9 cellular contexts compared by ENCODE assay signal in the genomic region with DNA sequence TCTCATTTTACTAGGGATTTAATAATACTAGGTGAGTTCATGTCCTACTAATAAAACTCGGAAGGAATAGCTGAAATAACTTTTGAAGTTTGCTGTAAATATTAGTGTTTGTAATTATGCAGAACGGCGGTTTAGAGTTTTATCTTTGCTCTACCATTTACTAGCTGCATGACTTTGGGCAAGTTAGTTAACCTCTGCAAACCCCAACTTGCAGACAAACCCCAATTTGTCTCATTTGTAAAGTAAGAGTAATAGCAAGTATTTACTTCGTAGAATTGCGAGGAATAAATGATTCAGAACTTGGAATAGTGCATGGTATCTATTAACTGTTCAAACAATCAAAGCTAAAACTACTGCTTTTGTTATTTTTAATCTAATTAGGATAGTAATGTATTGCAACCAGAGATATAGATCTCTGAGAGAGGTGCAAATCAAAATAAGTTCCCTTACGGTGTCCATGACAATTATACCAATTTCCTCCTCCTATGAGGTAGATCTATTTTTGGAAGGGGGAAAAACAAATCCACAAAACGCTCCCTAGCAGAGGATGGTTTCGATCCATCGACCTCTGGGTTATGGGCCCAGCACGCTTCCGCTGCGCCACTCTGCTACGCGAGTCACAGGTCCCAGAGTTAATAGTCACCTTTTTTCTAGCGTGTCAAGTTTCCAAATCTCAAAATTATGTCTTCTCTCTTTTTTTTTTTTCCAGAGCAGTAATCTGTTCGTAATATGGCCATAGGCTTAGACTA. TPM values are rescaled to one million over a fixed set of nuclear protein-coding genes. Genes with fewer than 3 reads are reported as not detected.
DNase-seq lines count a peak whose midpoint lies in the region; ATAC-seq, FAIRE-seq and TF ChIP-seq lines count a peak whose summit lies in the region.
"Had no signal": no experiment of that assay in that cellular context is flagged by ENCODE, and none has a peak within 500 bp of the region (broad histone marks: within the 10 kb centered on the region; RNA-seq: fewer than 3 reads in every experiment).

No MANE protein-coding gene starts in this region.

- peak overlapping the region; percentile 56 for H3K4me3 ChIP-seq in RWPE2 (ENCODE audit: severe bottlenecking)
- H3K4me3 ChIP-seq in HepG2 (replicated peaks in 1 of 3; ENCODE audit: insufficient read depth in 1 of 3, low read depth in 2 of 3, low read length in 3 of 3) = peak overlapping the region; percentile 63 to 84 (median 76)
- H3K4me3 ChIP-seq: lung had no signal

- H3K27ac Mint-ChIP-seq in IgD-negative memory B cell = peak overlapping the region; percentile 86 to 93 (median 86)
- peak overlapping the region; percentile 85 to 99 for H3K27ac Mint-ChIP-seq in activated naive CD4-positive, alpha-beta T cell treated with anti-CD3 and anti-CD28 coated beads, Interleukin-2, amount 50 U/mL, for 72 hours

- no peak overlapping the region for H2AFZ ChIP-seq in HepG2 (ENCODE audit: low read length)

- POLR2A ChIA-PET in HepG2 (lab: Yijun Ruan, JAX) = interaction anchor here (1.1 to 2.0 kb wide), 4 partner anchors 12 to 242 kb away, joined by 3 to 4 read pairs (median 4); a partner anchor contains a TSS

- TF ChIP-seq EP300 in HepG2 (IDR thresholded peaks at IDR 0.05; ENCODE audit: low read depth in 2 of 2, low read length in 2 of 2) = no peak
- TF ChIP-seq EP300 in HepG2 (CRISPR knock-in tag; IDR thresholded peaks at IDR 0.05; ENCODE audit: borderline replicate concordance) = no peak

- H3K4me1 ChIP-seq in RWPE2 (ENCODE audit: insufficient read depth, poor library complexity, severe bottlenecking) (peaks cover 5% of the 10 kb centered on the region), HepG2 (ENCODE audit: insufficient read depth, low read length) (peaks cover 37% of the 10 kb centered on the region)

- H3K9me3 ChIP-seq in RWPE2 (ENCODE audit: severe bottlenecking) (no peaks in the 10 kb centered on the region), HepG2 (ENCODE audit: low read length) (no peaks in the 10 kb centered on the region)

- H3K9ac ChIP-seq in HepG2 (ENCODE audit: insufficient read depth, low read depth, low read length) = peak overlapping the region; percentile 65

- peak overlapping the region; percentile 28 for H3K27ac ChIP-seq in RWPE2 (ENCODE audit: poor library complexity, severe bottlenecking)
- peak overlapping the region; percentile 30 for H3K27ac ChIP-seq in HepG2 (ENCODE audit: extremely low read length, insufficient read depth, low read length)

- H3K36me3 Mint-ChIP-seq in IgD-negative memory B cell = peaks cover 3% of the 10 kb centered on the region
- H3K36me3 Mint-ChIP-seq in activated naive CD4-positive, alpha-beta T cell treated with anti-CD3 and anti-CD28 coated beads, Interleukin-2, amount 50 U/mL, for 72 hours = peaks cover 5 to 12% of the 10 kb centered on the region in 2 donors

- peaks cover 13 to 23% (median 21%) of the 10 kb centered on the region in 3 donors for H3K4me1 Mint-ChIP-seq in IgD-negative memory B cell

- TF ChIP-seq CTCF in RWPE2 (IDR thresholded peaks at IDR 0.05; ENCODE audit: poor library complexity, severe bottlenecking) = no peak
- TF ChIP-seq CTCF in HepG2 (CRISPR knock-in tag; IDR thresholded peaks at IDR 0.05) = 0 out of 2 replicates have a peak, but pooled peaks have one; percentile 10

- intact Hi-C loops in HepG2 (cut with micrococcal nuclease; ENCODE audit: unreplicated experiment) = loop anchor here (5.0 kb wide), 1 partner anchor 153 kb away; no protein-coding TSS in a partner anchor

- peak overlapping the region in 3 of 4 donors; percentile 57 to 87 (median 83) for H3K4me3 Mint-ChIP-seq in IgD-negative memory B cell

- H3K36me3 ChIP-seq in RWPE2 (ENCODE audit: low read depth) (no peaks in the 10 kb centered on the region), HepG2 (replicated peaks in 1 of 2; ENCODE audit: control insufficient read depth in 1 of 2, insufficient read depth in 2 of 2, low read length in 2 of 2) (no peaks in the 10 kb centered on the region)

- H4K20me1 ChIP-seq in HepG2 (ENCODE audit: insufficient read depth, low read length) = no peaks in the 10 kb centered on the region

- no peaks in the 10 kb centered on the region for H3K79me2 ChIP-seq in HepG2 (ENCODE audit: insufficient read depth, low read length)

- peaks cover 0 to 18% (median 12%) of the 10 kb centered on the region in 3 donors for H3K9me3 Mint-ChIP-seq in IgD-negative memory B cell
- peaks cover 0 to 5% of the 10 kb centered on the region in 2 donors for H3K9me3 Mint-ChIP-seq in activated naive CD4-positive, alpha-beta T cell treated with anti-CD3 and anti-CD28 coated beads, Interleukin-2, amount 50 U/mL, for 72 hours

- no peak for TF ChIP-seq RAD21 in HepG2 (CRISPR knock-in tag; IDR thresholded peaks at IDR 0.05)

- 0 out of 3 replicates have a peak, but pooled peaks have one; percentile 20 for ATAC-seq in RWPE2 (ENCODE audit: low read depth)
- ATAC-seq in activated naive CD4-positive, alpha-beta T cell treated with anti-CD3 and anti-CD28 coated beads, Interleukin-2, amount 50 U/mL, for 72 hours = peak; percentile 43 to 54
- ATAC-seq in HepG2 = peak; percentile 51
- ATAC-seq in GM19452 (IDR thresholded peaks at IDR 0.05; ENCODE audit: unreplicated experiment) = no peak

- peaks cover 55% of the 10 kb centered on the region for H3K27me3 Mint-ChIP-seq in IgD-negative memory B cell

- under 1% methylated on average over 16 of the region's 16 CpGs for WGBS in HepG2 (ENCODE audit: low lambda C conversion rate)

- no TSS peak for BruUV-seq in HepG2 (replicated peaks; lab: Mats Ljungman, UMichigan)

- CTCF ChIA-PET in HepG2 (lab: Yijun Ruan, JAX; ENCODE audit: low intra/inter-chr PET ratio, low total read pairs) = interaction anchor here (0.6 kb wide), 1 partner anchor 8 kb away, joined by 3 read pairs; no protein-coding TSS in a partner anchor

- TF ChIP-seq POLR2A in HepG2 (IDR thresholded peaks at IDR 0.05; ENCODE audit: insufficient read depth in 1 of 2, low read depth in 2 of 2, low read length in 2 of 2) = no peak

- in situ Hi-C loops in HepG2 (cut with HindIII; ENCODE audit: extremely low pct_ligation_motif_present, low pct_unique_long_range_greater_than_20kb) = loop anchor here (5.0 kb wide), 1 partner anchor 222 kb away; no protein-coding TSS in a partner anchor

- H3K27me3 ChIP-seq in RWPE2 (ENCODE audit: insufficient read depth, poor library complexity, severe bottlenecking) (no peaks in the 10 kb centered on the region), HepG2 (ENCODE audit: control insufficient read depth in 1 of 2, insufficient read depth in 2 of 2, low read length in 2 of 2) (no peaks in the 10 kb centered on the region; a peak in 2 of 5 replicates)

- FAIRE-seq in HepG2 (lab: Jason Lieb, UNC) = no peak

- peak; percentile 66 for DNase-seq in COLO829 (ENCODE audit: low spot score)
- no peak for DNase-seq in RWPE2 (ENCODE audit: low spot score)
- DNase-seq in activated naive CD4-positive, alpha-beta T cell treated with anti-CD3 and anti-CD28 coated beads, Interleukin-2, amount 50 U/mL, for 72 hours (ENCODE audit: low spot score in 2 of 2) = peak; percentile 62 to 69
- DNase-seq in HepG2 (ENCODE audit: low spot score) = peak; percentile 68
- no peak for DNase-seq in putamen (ENCODE audit: low spot score)
- no peak for DNase-seq in SIG-M5 (lab: John Stamatoyannopoulos, UW)

- peak overlapping the region; percentile 88 for H3K4me2 ChIP-seq in HepG2 (ENCODE audit: low read depth, low read length)

RNA-seq across cellular contexts. Expression of gene BTN3A2, which starts 35.1 kb away (rescaled TPM):
- polyA plus RNA-seq in IgD-negative memory B cell (91.7 TPM), HepG2 (2011; rRNA removed) (36.2 and 36.3 TPM in 2 replicates)
- 100 to 1,000 TPM in 1 of 2 donors, 10 to 100 TPM in 1; 78.2 to 121 TPM for total RNA-seq in activated naive CD4-positive, alpha-beta T cell treated with anti-CD3 and anti-CD28 coated beads, Interleukin-2, amount 50 U/mL, for 72 hours
- total RNA-seq in HepG2 (2016; rRNA removed; fragmentation: Illumina TruSeq; extraction: Trizol) = 18.9 and 21.3 TPM in 2 replicates
- total RNA-seq in HepG2 (2016; cell fraction: cytosol; rRNA removed; fragmentation: Illumina TruSeq; extraction: Trizol; ENCODE audit: low read depth) = 3.4 and 4.3 TPM in 2 replicates
- total RNA-seq in HepG2 (2016; cell fraction: insoluble cytoplasmic fraction; rRNA removed; fragmentation: Illumina TruSeq; extraction: Trizol) = 17.8 and 20.4 TPM in 2 replicates
- total RNA-seq in HepG2 (2016; cell fraction: membrane; rRNA removed; fragmentation: Illumina TruSeq; extraction: Trizol) = 13.3 and 13.9 TPM in 2 replicates
- 16.6 and 20.6 TPM in 2 replicates for total RNA-seq in HepG2 (2016; cell fraction: nucleus; rRNA removed; fragmentation: Illumina TruSeq; extraction: Trizol)
- 28.2 and 31.2 TPM in 2 replicates for polyA plus RNA-seq in HepG2 (2011; cell fraction: cytosol; rRNA removed)
- 36.5 and 54.5 TPM in 2 replicates for polyA plus RNA-seq in HepG2 (2011; cell fraction: nucleus; rRNA removed)
- polyA plus RNA-seq in HepG2 (2012) = 22.7 and 24.1 TPM in 2 replicates
- 3.2 and 3.3 TPM in 2 replicates for polyA plus RNA-seq in HepG2 (2016; cell fraction: cytosol; fragmentation: Illumina TruSeq; extraction: Trizol; ENCODE audit: low read depth)
- polyA plus RNA-seq in HepG2 (2016; cell fraction: insoluble cytoplasmic fraction; fragmentation: Illumina TruSeq; extraction: Trizol; ENCODE audit: low read depth) = 14.2 and 14.4 TPM in 2 replicates
- polyA plus RNA-seq in HepG2 (2016; cell fraction: membrane; fragmentation: Illumina TruSeq; extraction: Trizol; ENCODE audit: low read depth) = 8.3 and 9.3 TPM in 2 replicates
- 33.8 and 37.9 TPM in 2 replicates for polyA plus RNA-seq in HepG2 (2016; cell fraction: nucleus; fragmentation: Illumina TruSeq; extraction: Trizol; ENCODE audit: insufficient read depth, low read depth)
- 35.9 and 51.8 TPM in 2 replicates for polyA minus RNA-seq in HepG2 (2011; rRNA and poly(A)+ RNA removed; ENCODE audit: low replicate concordance)
- 12.0 and 17.2 TPM in 2 replicates for polyA minus RNA-seq in HepG2 (2011; cell fraction: cytosol; rRNA and poly(A)+ RNA removed)
- 21.9 and 35.8 TPM in 2 replicates for polyA minus RNA-seq in HepG2 (2011; cell fraction: nucleus; rRNA and poly(A)+ RNA removed)

RNA-seq across cellular contexts. Expression of gene BTN2A2, which starts 53.0 kb away (rescaled TPM):
- polyA plus RNA-seq in IgD-negative memory B cell (33.8 TPM), HepG2 (2011; rRNA removed) (10.8 and 15.4 TPM in 2 replicates)
- total RNA-seq in activated naive CD4-positive, alpha-beta T cell treated with anti-CD3 and anti-CD28 coated beads, Interleukin-2, amount 50 U/mL, for 72 hours = 10 to 100 TPM; 23.5 to 43.5 TPM
- total RNA-seq in HepG2 (2016; rRNA removed; fragmentation: Illumina TruSeq; extraction: Trizol) = 6.0 and 12.2 TPM in 2 replicates
- 2.6 and 2.7 TPM in 2 replicates for total RNA-seq in HepG2 (2016; cell fraction: cytosol; rRNA removed; fragmentation: Illumina TruSeq; extraction: Trizol; ENCODE audit: low read depth)
- total RNA-seq in HepG2 (2016; cell fraction: insoluble cytoplasmic fraction; rRNA removed; fragmentation: Illumina TruSeq; extraction: Trizol) = 5.9 and 11.3 TPM in 2 replicates
- total RNA-seq in HepG2 (2016; cell fraction: membrane; rRNA removed; fragmentation: Illumina TruSeq; extraction: Trizol) = 3.3 and 3.6 TPM in 2 replicates
- 18.5 and 19.7 TPM in 2 replicates for total RNA-seq in HepG2 (2016; cell fraction: nucleus; rRNA removed; fragmentation: Illumina TruSeq; extraction: Trizol)
- 8.1 and 9.6 TPM in 2 replicates for polyA plus RNA-seq in HepG2 (2011; cell fraction: cytosol; rRNA removed)
- polyA plus RNA-seq in HepG2 (2011; cell fraction: nucleus; rRNA removed) = 24.5 and 30.2 TPM in 2 replicates
- 8.5 and 8.6 TPM in 2 replicates for polyA plus RNA-seq in HepG2 (2012)
- polyA plus RNA-seq in HepG2 (2016; cell fraction: cytosol; fragmentation: Illumina TruSeq; extraction: Trizol; ENCODE audit: low read depth) = 0.77 and 0.96 TPM in 2 replicates
- 4.7 and 5.5 TPM in 2 replicates for polyA plus RNA-seq in HepG2 (2016; cell fraction: insoluble cytoplasmic fraction; fragmentation: Illumina TruSeq; extraction: Trizol; ENCODE audit: low read depth)
- polyA plus RNA-seq in HepG2 (2016; cell fraction: membrane; fragmentation: Illumina TruSeq; extraction: Trizol; ENCODE audit: low read depth) = 1.7 and 2.0 TPM in 2 replicates
- polyA plus RNA-seq in HepG2 (2016; cell fraction: nucleus; fragmentation: Illumina TruSeq; extraction: Trizol; ENCODE audit: insufficient read depth, low read depth) = 17.6 and 22.8 TPM in 2 replicates
- polyA minus RNA-seq in HepG2 (2011; rRNA and poly(A)+ RNA removed; ENCODE audit: low replicate concordance) = 2.5 and 22.6 TPM in 2 replicates
- polyA minus RNA-seq in HepG2 (2011; cell fraction: cytosol; rRNA and poly(A)+ RNA removed) = 6.1 and 6.4 TPM in 2 replicates
- polyA minus RNA-seq in HepG2 (2011; cell fraction: nucleus; rRNA and poly(A)+ RNA removed) = 29.2 and 34.7 TPM in 2 replicates

Comparison
In these comparisons a context has a peak if more than half of its experiments do, and no peak if none do; other contexts are left out.
1. DNase-seq: peak in COLO829 (single experiment), activated naive CD4-positive, alpha-beta T cell treated with anti-CD3 and anti-CD28 coated beads, Interleukin-2, amount 50 U/mL, for 72 hours (2 of 2) and HepG2 (single experiment); none in RWPE2 (single experiment), putamen (single experiment) and SIG-M5 (single experiment).